ENCODE assay signal across 8 cellular contexts in the genomic region with DNA sequence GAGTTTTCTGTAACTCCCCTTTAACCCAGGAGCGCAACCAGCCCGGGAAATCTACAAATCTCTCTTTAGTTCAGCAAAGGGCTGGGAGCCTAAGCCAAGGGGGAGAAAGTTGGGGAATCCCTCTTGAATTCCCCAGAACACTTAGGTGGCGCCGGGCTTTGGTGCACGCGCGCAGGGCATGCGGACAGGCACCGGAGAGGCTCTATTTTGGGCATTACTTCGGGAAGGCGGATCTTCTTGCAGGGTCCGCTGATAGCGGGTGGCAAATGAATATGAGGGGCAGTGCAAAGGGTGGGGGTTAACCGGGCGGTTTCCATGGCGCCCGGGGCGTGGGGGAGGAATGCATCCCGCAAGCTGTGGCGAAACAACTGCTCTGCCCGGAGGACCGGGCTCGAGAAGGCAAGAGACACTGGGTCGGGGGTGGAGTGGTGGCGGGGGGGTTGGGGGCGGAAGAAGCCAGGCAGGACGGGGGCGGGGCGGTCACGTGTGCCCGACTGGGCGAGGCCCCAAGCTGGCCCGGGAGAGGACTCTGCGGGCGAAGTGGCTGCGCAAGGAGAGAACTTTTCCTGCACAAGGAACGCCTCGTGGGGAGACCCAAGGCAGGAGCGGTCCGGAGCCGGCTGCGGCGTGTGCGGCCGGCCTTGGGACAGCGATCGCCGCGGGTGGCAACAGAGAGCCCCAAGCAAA. TPM values are rescaled to one million over a fixed set of nuclear protein-coding genes. Genes with fewer than 3 reads are reported as not detected.
DNase-seq lines count a peak whose midpoint lies in the region; ATAC-seq and TF ChIP-seq lines count a peak whose summit lies in the region.

A gene with protein sequence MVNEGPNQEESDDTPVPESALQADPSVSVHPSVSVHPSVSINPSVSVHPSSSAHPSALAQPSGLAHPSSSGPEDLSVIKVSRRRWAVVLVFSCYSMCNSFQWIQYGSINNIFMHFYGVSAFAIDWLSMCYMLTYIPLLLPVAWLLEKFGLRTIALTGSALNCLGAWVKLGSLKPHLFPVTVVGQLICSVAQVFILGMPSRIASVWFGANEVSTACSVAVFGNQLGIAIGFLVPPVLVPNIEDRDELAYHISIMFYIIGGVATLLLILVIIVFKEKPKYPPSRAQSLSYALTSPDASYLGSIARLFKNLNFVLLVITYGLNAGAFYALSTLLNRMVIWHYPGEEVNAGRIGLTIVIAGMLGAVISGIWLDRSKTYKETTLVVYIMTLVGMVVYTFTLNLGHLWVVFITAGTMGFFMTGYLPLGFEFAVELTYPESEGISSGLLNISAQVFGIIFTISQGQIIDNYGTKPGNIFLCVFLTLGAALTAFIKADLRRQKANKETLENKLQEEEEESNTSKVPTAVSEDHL (plus strand): TSS at position 522 of the 687 bp plus-strand sequence. CDS start 353 bp downstream, outside the sequence.

- peak within 1 kb of the TSS; percentile 77 for H3K27ac Mint-ChIP-seq in stimulated activated memory B cell treated with anti-CD40 and anti-IgM and Interleukin-4, amounts not matched to agents 10 μg/mL and 1 μg/mL and 100 μg/mL, for 72 hours

- peak within 1 kb of the TSS; percentile 92 for H3K4me3 Mint-ChIP-seq in stimulated activated memory B cell treated with anti-CD40 and anti-IgM and Interleukin-4, amounts not matched to agents 10 μg/mL and 1 μg/mL and 100 μg/mL, for 72 hours

- DNase-seq in GM10266 (ENCODE audit: extremely low spot score) (peak; percentile 62), NCI-H526 treated with DMSO at 0.1 percent for 48 hours (lab: John Stamatoyannopoulos, UW) (peak; percentile 14), mucosa of gallbladder (ENCODE audit: low spot score) (peak; percentile 83), NCI-H187 treated with DMSO at 0.1 percent for 48 hours (lab: John Stamatoyannopoulos, UW) (no peak)
- peak; percentile 64 for DNase-seq in activated T-cell treated with anti-CD3 and anti-CD28 coated beads, Interleukin-2, amount 50 U/mL, for 1 hour

- H3K4me1 Mint-ChIP-seq in stimulated activated memory B cell treated with anti-CD40 and anti-IgM and Interleukin-4, amounts not matched to agents 10 μg/mL and 1 μg/mL and 100 μg/mL, for 72 hours, result peaks cover 24% of the 10 kb centered on the region

- ATAC-seq in HG02798 (IDR thresholded peaks at IDR 0.05; ENCODE audit: poor library complexity, unreplicated experiment), result peak; percentile 49
- peak; percentile 77 for ATAC-seq in esophagus mucosa
- ATAC-seq in stimulated activated memory B cell treated with anti-CD40 and anti-IgM and Interleukin-4, amounts not matched to agents 10 μg/mL and 1 μg/mL and 100 μg/mL, for 72 hours, result peak; percentile 75

- H3K27me3 Mint-ChIP-seq in stimulated activated memory B cell treated with anti-CD40 and anti-IgM and Interleukin-4, amounts not matched to agents 10 μg/mL and 1 μg/mL and 100 μg/mL, for 72 hours, result no peaks in the 10 kb centered on the region

- no peaks in the 10 kb centered on the region for H3K9me3 Mint-ChIP-seq in stimulated activated memory B cell treated with anti-CD40 and anti-IgM and Interleukin-4, amounts not matched to agents 10 μg/mL and 1 μg/mL and 100 μg/mL, for 72 hours

- TF ChIP-seq CTCF in GM10266 (IDR thresholded peaks at IDR 0.05; ENCODE audit: control insufficient read depth, insufficient read depth, low read depth, missing control alignments), result no peak

- H3K36me3 Mint-ChIP-seq in stimulated activated memory B cell treated with anti-CD40 and anti-IgM and Interleukin-4, amounts not matched to agents 10 μg/mL and 1 μg/mL and 100 μg/mL, for 72 hours, result no peaks in the 10 kb centered on the region

RNA-seq across cellular contexts. Expression of the gene that starts here (rescaled TPM):
- total RNA-seq in esophagus mucosa, result 7.0 TPM
- 8.7 TPM for total RNA-seq in mucosa of gallbladder
